1 cellular context compared by ENCODE assay signal in the genomic region with DNA sequence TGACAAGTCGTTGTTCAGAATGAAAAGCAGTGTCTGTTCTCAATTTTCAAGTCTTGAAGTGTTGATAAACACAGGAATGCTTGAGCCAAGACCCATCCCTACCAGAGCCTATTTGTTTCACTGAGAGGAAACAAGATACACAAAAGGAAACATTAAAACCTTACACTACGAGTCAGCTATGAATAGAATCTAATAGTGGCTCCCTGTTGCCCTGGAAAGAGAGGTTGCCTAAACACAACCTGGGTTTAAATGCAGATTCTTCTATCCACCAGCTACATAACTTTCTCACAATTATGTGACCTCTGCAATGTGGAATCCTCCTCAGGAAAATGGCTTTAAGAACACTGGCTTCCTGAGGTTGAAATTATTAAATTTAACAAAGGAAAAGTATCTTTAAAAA.
TF ChIP-seq lines count a peak whose summit lies in the region.

No MANE protein-coding gene starts in this region.

TF ChIP-seq in IMR-90, 13 proteins besides CTCF, POLR2A, EP300 and RAD21 (continued from another document):
- TF ChIP-seq, protein P1, sequence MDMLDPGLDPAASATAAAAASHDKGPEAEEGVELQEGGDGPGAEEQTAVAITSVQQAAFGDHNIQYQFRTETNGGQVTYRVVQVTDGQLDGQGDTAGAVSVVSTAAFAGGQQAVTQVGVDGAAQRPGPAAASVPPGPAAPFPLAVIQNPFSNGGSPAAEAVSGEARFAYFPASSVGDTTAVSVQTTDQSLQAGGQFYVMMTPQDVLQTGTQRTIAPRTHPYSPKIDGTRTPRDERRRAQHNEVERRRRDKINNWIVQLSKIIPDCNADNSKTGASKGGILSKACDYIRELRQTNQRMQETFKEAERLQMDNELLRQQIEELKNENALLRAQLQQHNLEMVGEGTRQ (IDR thresholded peaks at IDR 0.05; ENCODE audit: low read depth, low read length), result no peak
- TF ChIP-seq MXI1 (IDR thresholded peaks at IDR 0.05; ENCODE audit: borderline replicate concordance, low read depth, low read length) (no peak), BHLHE40 (IDR thresholded peaks at IDR 0.05; ENCODE audit: low read depth, low read length) (no peak), RFX5 (IDR thresholded peaks at IDR 0.05; ENCODE audit: low read depth, low read length) (no peak), MAZ (IDR thresholded peaks at IDR 0.05; ENCODE audit: borderline replicate concordance, low read depth, low read length) (no peak)
